1 cellular context compared by ENCODE assay signal in genomic region chr4:148441624-148441985, GRCh38.
TF ChIP-seq lines count a peak whose summit lies in the region.

No MANE protein-coding gene starts in this region.

TF ChIP-seq in SK-N-SH, 30 proteins besides CTCF, POLR2A, EP300 and RAD21 (continued from another document):
- TF ChIP-seq USF2 (IDR thresholded peaks at IDR 0.05; ENCODE audit: borderline replicate concordance, low read depth, low read length), result no peak
- no peak for TF ChIP-seq RXRA (IDR thresholded peaks at IDR 0.05; ENCODE audit: borderline replicate concordance, low read depth)
- TF ChIP-seq FOSL2 (IDR thresholded peaks at IDR 0.05; ENCODE audit: borderline replicate concordance, low read depth), result no peak
TF ChIP-seq in SK-N-SH: peak in this region for 0.
